Comparison of ENCODE assay signal across 19 cellular contexts in genomic region chr5:10124287-10124686, GRCh38.
DNase-seq lines count a peak whose midpoint lies in the region; ATAC-seq, FAIRE-seq and TF ChIP-seq lines count a peak whose summit lies in the region.
"Had no signal": no experiment of that assay in that cellular context is flagged by ENCODE, and none has a peak within 500 bp of the region (broad histone marks: within the 10 kb centered on the region; RNA-seq: fewer than 3 reads in every experiment).

No MANE protein-coding gene starts in this region.

- 26 to 33% (median 29%) methylated on average over 9 of the region's 9 CpGs for WGBS in psoas muscle, 3 donors

- ATAC-seq in psoas muscle = peak; percentile 46 to 75 (median 62)
- ATAC-seq in HG02840 (IDR thresholded peaks at IDR 0.05; ENCODE audit: low FRiP score, unreplicated experiment) = no peak
- ATAC-seq: activated naive CD8-positive, alpha-beta T cell treated with anti-CD3 and anti-CD28 coated beads, Interleukin-2, amount 50 U/mL, for 24 hours; activated T-helper 17 cell treated with anti-CD3 and anti-CD28 coated beads, Interleukin-2, amount 50 U/mL, for 72 hours had no signal

- H3K4me1 ChIP-seq in left ventricle myocardium inferior (peaks cover 15% of the 10 kb centered on the region), psoas muscle (no peaks in the 10 kb centered on the region), kidney (ENCODE audit: control insufficient read depth in 1 of 2, insufficient read depth in 1 of 2, low read depth in 1 of 2, low read length in 2 of 2) (no peaks in the 10 kb centered on the region)
- H3K4me1 ChIP-seq: testis had no signal

- H3K36me3 ChIP-seq in left ventricle myocardium inferior (no peaks in the 10 kb centered on the region), psoas muscle (ENCODE audit: insufficient read depth in 1 of 2, low read depth in 1 of 2) (no peaks in the 10 kb centered on the region), kidney (ENCODE audit: control insufficient read depth in 1 of 2, insufficient read depth in 2 of 2, low read length in 2 of 2) (no peaks in the 10 kb centered on the region)
- H3K36me3 ChIP-seq: ovary had no signal

- TF ChIP-seq CTCF in left ventricle myocardium inferior (IDR thresholded peaks at IDR 0.05; ENCODE audit: borderline replicate concordance) (no peak), psoas muscle (IDR thresholded peaks at IDR 0.05) (no peak), kidney (IDR thresholded peaks at IDR 0.05; ENCODE audit: borderline replicate concordance, extremely low read depth, insufficient read depth) (no peak)

- no peak overlapping the region for H3K9ac ChIP-seq in kidney (ENCODE audit: low read length in 2 of 2)
- H3K9ac ChIP-seq: SK-N-SH had no signal

- H3K9me3 ChIP-seq in left ventricle myocardium inferior (replicated peaks) (peaks cover under 1% of the 10 kb centered on the region), psoas muscle (no peaks in the 10 kb centered on the region), kidney (ENCODE audit: control insufficient read depth in 1 of 2, low read length in 2 of 2) (no peaks in the 10 kb centered on the region)
- H3K9me3 ChIP-seq: ovary, SK-N-SH, testis had no signal

- peak; percentile 83 for FAIRE-seq in HTR-8/SVneo (lab: Jason Lieb, UNC)
- no peak for FAIRE-seq in kidney (lab: Jason Lieb, UNC)
- FAIRE-seq: endometrium had no signal

- H3K4me3 ChIP-seq in left ventricle myocardium inferior (no peak overlapping the region), psoas muscle (no peak overlapping the region), kidney (ENCODE audit: low read length in 2 of 2) (no peak overlapping the region)
- H3K4me3 ChIP-seq: ovary, testis had no signal

- peak overlapping the region; percentile 56 for H3K27ac ChIP-seq in left ventricle myocardium inferior (replicated peaks)
- H3K27ac ChIP-seq in psoas muscle = no peak overlapping the region
- H3K27ac ChIP-seq in kidney (ENCODE audit: low read depth in 2 of 2, low read length in 2 of 2) = no peak overlapping the region
- H3K27ac ChIP-seq: ovary, testis had no signal

- no peaks in the 10 kb centered on the region for H3K27me3 ChIP-seq in left ventricle myocardium inferior (ENCODE audit: low read depth)
- peaks cover 0 to 4% (median 0%) of the 10 kb centered on the region in 3 donors for H3K27me3 ChIP-seq in psoas muscle (ENCODE audit: insufficient read depth in 3 of 3, low read length in 2 of 3)
- H3K27me3 ChIP-seq: ovary, testis had no signal

- DNase-seq in HTR-8/SVneo (ENCODE audit: insufficient read length, low spot score) (no peak), astrocyte of the hippocampus (ENCODE audit: low read depth, low spot score) (peak; percentile 25), left ventricle myocardium inferior (peak; percentile 49), psoas muscle (no peak), COLO829 (ENCODE audit: low spot score) (no peak), kidney (no peak)
- DNase-seq: activated CD4-positive, CD25-positive, alpha-beta regulatory T cell treated with anti-CD3 and anti-CD28 coated beads, Interleukin-2, amount 50 U/mL, for 72 hours; activated naive CD8-positive, alpha-beta T cell treated with anti-CD3 and anti-CD28 coated beads, Interleukin-2, amount 50 U/mL, for 24 hours; H7; NCI-H1048; NCI-H69; OCI-M1; ovary; SK-N-SH; T-helper 9 cell; testis had no signal

- intact Hi-C loops in left ventricle myocardium inferior (cut with micrococcal nuclease) = no loop called here
- intact Hi-C loops in psoas muscle (cut with DNase I) = no loop called here
- intact Hi-C loops in kidney (cut with DNase I) = no loop called here

Comparison
In these comparisons a context has a peak if more than half of its experiments do, and no peak if none do; other contexts are left out.
1. DNase-seq: peak in astrocyte of the hippocampus (single experiment) and left ventricle myocardium inferior (single experiment); none in HTR-8/SVneo (single experiment), psoas muscle (0 of 2), COLO829 (single experiment) and kidney (single experiment).